10 cellular contexts compared by ENCODE assay signal in genomic region chr11:69443968-69444364, GRCh38. TPM values are rescaled to one million over a fixed set of nuclear protein-coding genes. Genes with fewer than 3 reads are reported as not detected.
A peak's percentile ranks its signal among the peaks of the same experiment; 100 is the strongest.
DNase-seq lines count a peak whose midpoint lies in the region; ATAC-seq and TF ChIP-seq lines count a peak whose summit lies in the region.
"Had no signal": no experiment of that assay in that cellular context is flagged by ENCODE, and none has a peak within 500 bp of the region (broad histone marks: within the 10 kb centered on the region; RNA-seq: fewer than 3 reads in every experiment).

No MANE protein-coding gene starts in this region.

- peaks cover 18% of the 10 kb centered on the region for H3K27me3 Mint-ChIP-seq in stimulated activated naive CD8-positive, alpha-beta T cell treated with anti-CD3 and anti-CD28 coated beads, Interleukin-15, Interleukin-2, amounts not matched to agents 100 ng/mL and 50 ng/mL, for 24 hours

- no peak for TF ChIP-seq CTCF in colonic mucosa (IDR thresholded peaks at IDR 0.05)

- ATAC-seq in stimulated activated naive CD8-positive, alpha-beta T cell treated with anti-CD3 and anti-CD28 coated beads, Interleukin-15, Interleukin-2, amounts not matched to agents 100 U/mL and 50 U/mL, for 24 hours = no peak
- ATAC-seq in HG02642 (IDR thresholded peaks at IDR 0.05; ENCODE audit: poor library complexity, unreplicated experiment) (no peak), HG02970 (IDR thresholded peaks at IDR 0.05; ENCODE audit: low FRiP score, unreplicated experiment) (no peak)

- peak overlapping the region; percentile 63 for H3K4me3 Mint-ChIP-seq in stimulated activated naive CD8-positive, alpha-beta T cell treated with anti-CD3 and anti-CD28 coated beads, Interleukin-15, Interleukin-2, amounts not matched to agents 100 ng/mL and 50 ng/mL, for 24 hours

- no peak for DNase-seq in stimulated activated naive CD8-positive, alpha-beta T cell treated with anti-CD3 and anti-CD28 coated beads, Interleukin-15, Interleukin-2, amounts not matched to agents 100 U/mL and 50 U/mL, for 24 hours
- DNase-seq in colonic mucosa (no peak), NCI-H446 treated with DMSO at 0.1 percent for 48 hours (lab: John Stamatoyannopoulos, UW) (no peak)
- no peak for DNase-seq in stimulated activated CD4-positive, alpha-beta T cell treated with anti-CD3 and anti-CD28 coated beads, Interleukin-2, amount 100 ng/mL, for 24 hours
- DNase-seq: NCI-H187 treated with DMSO at 0.1 percent for 48 hours had no signal

- H3K27ac Mint-ChIP-seq in stimulated activated naive CD8-positive, alpha-beta T cell treated with anti-CD3 and anti-CD28 coated beads, Interleukin-15, Interleukin-2, amounts not matched to agents 100 ng/mL and 50 ng/mL, for 24 hours = peak overlapping the region; percentile 77

- no peaks in the 10 kb centered on the region for H3K9me3 ChIP-seq in colonic mucosa
- H3K9me3 ChIP-seq in mucosa of stomach (ENCODE audit: control insufficient read depth, low read length) = no peaks in the 10 kb centered on the region

- intact Hi-C loops in colonic mucosa (cut with DNase I) = loop anchor here (5.0 kb wide), 1 partner anchor 198 kb away; the partner anchor contains the start of gene CCND1

- H3K27ac ChIP-seq in colonic mucosa = peak overlapping the region; percentile 52

- H3K9ac ChIP-seq in colonic mucosa (ENCODE audit: low read depth in 2 of 2, low read length in 2 of 2) = peak overlapping the region; percentile 6 to 73
- peak overlapping the region; percentile 63 for H3K9ac ChIP-seq in mucosa of stomach (ENCODE audit: low read length)

- no peaks in the 10 kb centered on the region for H3K9me3 Mint-ChIP-seq in stimulated activated naive CD8-positive, alpha-beta T cell treated with anti-CD3 and anti-CD28 coated beads, Interleukin-15, Interleukin-2, amounts not matched to agents 100 ng/mL and 50 ng/mL, for 24 hours

- no peaks in the 10 kb centered on the region for H3K27me3 ChIP-seq in colonic mucosa
- no peaks in the 10 kb centered on the region for H3K27me3 ChIP-seq in mucosa of stomach (ENCODE audit: control insufficient read depth, insufficient read depth, low read length)

- H3K36me3 Mint-ChIP-seq in stimulated activated naive CD8-positive, alpha-beta T cell treated with anti-CD3 and anti-CD28 coated beads, Interleukin-15, Interleukin-2, amounts not matched to agents 100 ng/mL and 50 ng/mL, for 24 hours (ENCODE audit: low read depth) = no peaks in the 10 kb centered on the region

- H3K4me3 ChIP-seq in colonic mucosa (no peak overlapping the region), mucosa of stomach (ENCODE audit: low read length) (no peak overlapping the region)

- peaks cover 12% of the 10 kb centered on the region for H3K4me1 ChIP-seq in colonic mucosa
- H3K4me1 ChIP-seq in mucosa of stomach (ENCODE audit: control insufficient read depth, insufficient read depth, low read length) = peaks cover 54% of the 10 kb centered on the region

- H3K36me3 ChIP-seq in colonic mucosa (no peaks in the 10 kb centered on the region), mucosa of stomach (ENCODE audit: control insufficient read depth, insufficient read depth, low read length) (no peaks in the 10 kb centered on the region)

- peaks cover 22% of the 10 kb centered on the region for H3K4me1 Mint-ChIP-seq in stimulated activated naive CD8-positive, alpha-beta T cell treated with anti-CD3 and anti-CD28 coated beads, Interleukin-15, Interleukin-2, amounts not matched to agents 100 ng/mL and 50 ng/mL, for 24 hours (ENCODE audit: low read depth)

RNA-seq across cellular contexts. Expression of gene LINC01488, which starts 37.5 kb away (rescaled TPM):
- not detected for total RNA-seq in colonic mucosa
- total RNA-seq: glomerular endothelial cell had no signal
